In the genomic region with DNA sequence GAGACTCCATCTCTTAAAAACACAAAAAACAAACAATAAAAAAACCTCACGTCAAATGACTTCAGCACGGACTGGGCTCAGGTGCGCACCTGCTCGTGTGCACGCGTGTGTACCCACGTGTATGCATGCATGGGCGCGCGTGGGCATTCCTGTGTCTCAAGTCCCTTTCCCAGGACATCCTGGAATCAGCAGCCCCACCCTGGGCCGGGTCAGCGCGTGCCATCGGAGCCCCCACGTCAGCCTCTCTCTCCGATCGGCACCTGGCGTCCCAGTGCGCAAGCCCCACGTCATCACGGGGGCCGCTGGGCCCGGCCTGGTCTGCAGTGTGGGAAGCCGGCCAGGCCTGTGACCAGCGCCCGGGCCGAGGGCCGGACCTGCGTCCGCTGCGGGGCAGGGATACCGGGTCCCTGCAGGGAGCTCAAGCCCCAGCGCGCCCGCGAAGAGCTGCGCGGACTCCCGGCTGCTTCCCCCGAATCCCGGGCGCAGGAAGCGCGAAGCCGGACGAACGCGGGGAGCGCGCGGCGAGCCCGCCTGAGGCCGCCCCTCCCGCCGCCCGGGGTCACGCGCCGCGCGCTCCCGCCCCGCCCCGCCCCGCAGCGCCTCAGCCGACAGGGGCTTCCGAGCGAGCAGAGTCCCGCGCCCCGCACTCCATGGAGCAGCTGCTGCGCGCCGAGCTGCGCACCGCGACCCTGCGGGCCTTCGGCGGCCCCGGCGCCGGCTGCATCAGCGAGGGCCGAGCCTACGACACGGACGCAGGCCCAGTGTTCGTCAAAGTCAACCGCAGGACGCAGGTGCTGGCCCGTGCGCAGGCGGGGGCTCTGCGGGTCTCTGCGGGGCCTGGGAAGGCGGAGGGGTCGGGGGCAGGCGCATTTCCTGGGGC, we compare ENCODE assay signal across 8 cellular contexts. TPM values are rescaled to one million over a fixed set of nuclear protein-coding genes. Genes with fewer than 3 reads are reported as not detected.
DNase-seq lines count a peak whose midpoint lies in the region; ATAC-seq and TF ChIP-seq lines count a peak whose summit lies in the region.

TSS of gene FN3K (plus strand) at position 629 of the 880 bp plus-strand sequence. CDS start at position 651, 22 bp downstream.

- DNase-seq in CD1c-positive myeloid dendritic cell (ENCODE audit: extremely low spot score): peak; percentile 37
- peak; percentile 80 for DNase-seq in HuH-7 (ENCODE audit: low spot score)
- peak; percentile 56 to 82 (median 73) for DNase-seq in dorsolateral prefrontal cortex
- peak; percentile 84 for DNase-seq in left kidney (ENCODE audit: low read depth, low spot score)
- peak; percentile 80 for DNase-seq in spleen

- H3K27ac ChIP-seq in VCaP: peak within 1 kb of the TSS; percentile 98
- H3K27ac ChIP-seq in dorsolateral prefrontal cortex: peak within 1 kb of the TSS; percentile 79 to 99 (median 96)
- H3K27ac ChIP-seq in spleen: peak within 1 kb of the TSS in 5 of 8 donors; percentile 48 to 72 (median 63)

- no peaks in the 10 kb centered on the region for H3K27me3 ChIP-seq in dorsolateral prefrontal cortex
- peaks cover 0 to 22% (median 0%) of the 10 kb centered on the region in 7 donors for H3K27me3 ChIP-seq in spleen (replicated peaks in 1 of 7)

- ATAC-seq in HG02571 (IDR thresholded peaks at IDR 0.05; ENCODE audit: unreplicated experiment) (no peak), HG03108 (IDR thresholded peaks at IDR 0.05; ENCODE audit: unreplicated experiment) (no peak)

- H3K4me1 ChIP-seq in spleen: peaks cover 4 to 24% (median 16%) of the 10 kb centered on the region in 6 donors

- peak within 1 kb of the TSS; percentile 65 to 90 (median 83) for H3K4me3 ChIP-seq in dorsolateral prefrontal cortex
- H3K4me3 ChIP-seq in spleen: peak within 1 kb of the TSS; percentile 47 to 73 (median 58)

- H3K36me3 ChIP-seq in spleen: peaks cover 0 to 43% (median 3%) of the 10 kb centered on the region in 6 donors

- no peak for TF ChIP-seq CTCF in VCaP (conservative IDR thresholded peaks at IDR 0.05)
- TF ChIP-seq CTCF in dorsolateral prefrontal cortex (IDR thresholded peaks at IDR 0.05 in 54 of 56, conservative IDR thresholded peaks at IDR 0.05 in 2 of 56; ENCODE audit: low read depth in 1 of 56, partially characterized antibody in 56 of 56): peak in 4 of 56 donors; percentile 15 to 30 (median 16)
- TF ChIP-seq CTCF in spleen (IDR thresholded peaks at IDR 0.05 in 8 of 11, conservative IDR thresholded peaks at IDR 0.05 in 3 of 11): no peak

- WGBS in spleen, 5 donors: 7 to 48% (median 10%) methylated on average over 10 to 101 of the region's 101 CpGs

- TF ChIP-seq POLR2A in spleen (IDR thresholded peaks at IDR 0.05): no peak

- H3K9me3 ChIP-seq in spleen: peaks cover 0 to 20% (median 13%) of the 10 kb centered on the region in 8 donors

- intact Hi-C loops in dorsolateral prefrontal cortex (cut with DNase I): loop anchor here (5.0 to 10.0 kb wide), 3 partner anchors 58 to 240 kb away; partner anchors contain the start of gene WDR45B (in 1 of the 2)
- intact Hi-C loops in spleen (cut with DNase I; ENCODE audit: low total_unique reads): no loop called here

RNA-seq across cellular contexts. Expression of gene FN3K, which starts in this region (rescaled TPM):
- total RNA-seq in dorsolateral prefrontal cortex: 100 to 1,000 TPM in 107 of 120 experiments, 10 to 100 TPM in 13; 62.5 to 210 (median 123) TPM
- total RNA-seq in spleen: 10 to 100 TPM in 2 of 7 donors, 1 to 10 TPM in 5; 1.4 to 14.1 (median 6.6) TPM
- polyA plus RNA-seq in spleen: 1 to 10 TPM; 1.7 to 3.4 (median 2.1) TPM

Comparison
In these comparisons a context has a peak if more than half of its experiments do, and no peak if none do; other contexts are left out.
1. RNA of gene FN3K (total RNA-seq): 62.5 to 210 TPM in dorsolateral prefrontal cortex; 1.4 to 14.1 TPM in spleen; every median in the first group is over 4 times any median in the second.
2. Peak in every context shown above with its lines, with median percentiles within 50 percentile points of each other: DNase-seq and H3K27ac ChIP-seq.